In the genomic region with DNA sequence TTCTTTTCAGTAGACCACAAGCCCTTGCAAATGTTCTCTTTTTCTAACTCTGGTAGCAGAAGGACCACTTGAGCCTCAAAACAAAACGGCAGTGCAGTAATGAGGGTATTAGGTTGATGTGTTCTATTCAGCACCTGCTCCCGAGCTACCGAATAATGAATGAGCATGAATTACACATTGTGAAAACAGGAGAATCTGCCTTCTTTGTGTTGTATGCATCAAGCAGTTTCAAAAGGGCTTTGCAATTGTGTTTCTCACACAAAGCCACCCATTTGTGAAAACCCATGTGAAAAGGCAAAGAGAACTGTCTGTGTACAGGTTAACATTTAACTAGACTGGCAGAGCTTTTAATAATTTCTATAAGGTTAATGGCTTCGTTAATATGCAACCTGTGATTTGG, we compare ENCODE assay signal across 16 cellular contexts.
A peak's percentile ranks its signal among the peaks of the same experiment; 100 is the strongest.
DNase-seq lines count a peak whose midpoint lies in the region; ATAC-seq lines count a peak whose summit lies in the region.
"Had no signal": no experiment of that assay in that cellular context is flagged by ENCODE, and none has a peak within 500 bp of the region (broad histone marks: within the 10 kb centered on the region; RNA-seq: fewer than 3 reads in every experiment).

No MANE protein-coding gene starts in this region.

- DNase-seq in NCI-H1105 (lab: John Stamatoyannopoulos, UW) (peak; percentile 72), NCI-H524 (lab: John Stamatoyannopoulos, UW) (peak; percentile 71 to 85), retina (peak; percentile 48)
- DNase-seq in naive thymus-derived CD4-positive, alpha-beta T cell = no peak
- DNase-seq: activated T-cell treated with anti-CD3 and anti-CD28 coated beads, Interleukin-2, amount 50 U/mL, for 24 hours; amygdala; CD4-positive, CD25-positive, alpha-beta regulatory T cell; GOT3; MG63; OCI-M1; testis had no signal

- H3K4me1 Mint-ChIP-seq in naive thymus-derived CD4-positive, alpha-beta T cell = no peaks in the 10 kb centered on the region
- H3K4me1 Mint-ChIP-seq: CD4-positive, CD25-positive, alpha-beta regulatory T cell had no signal

- H3K4me1 ChIP-seq in naive thymus-derived CD4-positive, alpha-beta T cell (ENCODE audit: control insufficient read depth in 2 of 2, insufficient read depth in 2 of 2, low read length in 2 of 2) = no peaks in the 10 kb centered on the region
- H3K4me1 ChIP-seq: testis had no signal

- H3K27ac ChIP-seq in naive thymus-derived CD4-positive, alpha-beta T cell (ENCODE audit: low read depth, low read length) = no peak overlapping the region
- H3K27ac ChIP-seq: coronary artery, testis had no signal

- intact Hi-C loops in naive thymus-derived CD4-positive, alpha-beta T cell (cut with micrococcal nuclease) = no loop called here

- H3K27me3 ChIP-seq in naive thymus-derived CD4-positive, alpha-beta T cell (ENCODE audit: control insufficient read depth in 2 of 2, insufficient read depth in 2 of 2, low read length in 2 of 2) = no peaks in the 10 kb centered on the region
- H3K27me3 ChIP-seq: MG63, testis had no signal

- no peak overlapping the region for H3K27ac Mint-ChIP-seq in naive thymus-derived CD4-positive, alpha-beta T cell
- H3K27ac Mint-ChIP-seq: activated T-cell treated with anti-CD3 and anti-CD28 coated beads, Interleukin-2, amount 50 U/mL, for 24 hours; CD4-positive, CD25-positive, alpha-beta regulatory T cell had no signal

- POLR2A ChIA-PET in naive thymus-derived CD4-positive, alpha-beta T cell (lab: Charles Lee) = no interaction called here

- H3K4me3 ChIP-seq in naive thymus-derived CD4-positive, alpha-beta T cell (ENCODE audit: low read length) = no peak overlapping the region
- H3K4me3 ChIP-seq: coronary artery, lung, MG63, testis had no signal

- no peak overlapping the region for H3K4me3 Mint-ChIP-seq in naive thymus-derived CD4-positive, alpha-beta T cell
- H3K4me3 Mint-ChIP-seq: activated T-cell treated with anti-CD3 and anti-CD28 coated beads, Interleukin-2, amount 50 U/mL, for 24 hours; CD4-positive, CD25-positive, alpha-beta regulatory T cell had no signal

- H3K36me3 Mint-ChIP-seq in naive thymus-derived CD4-positive, alpha-beta T cell = no peaks in the 10 kb centered on the region
- H3K36me3 Mint-ChIP-seq: CD4-positive, CD25-positive, alpha-beta regulatory T cell had no signal

- peaks cover 0 to 8% (median 2%) of the 10 kb centered on the region in 11 donors for H3K9me3 Mint-ChIP-seq in naive thymus-derived CD4-positive, alpha-beta T cell
- H3K9me3 Mint-ChIP-seq: activated T-cell treated with anti-CD3 and anti-CD28 coated beads, Interleukin-2, amount 50 U/mL, for 24 hours had no signal

- ATAC-seq in GM19452 (IDR thresholded peaks at IDR 0.05; ENCODE audit: unreplicated experiment) (peak; percentile 48), GM19023 (IDR thresholded peaks at IDR 0.05; ENCODE audit: unreplicated experiment) (no peak), GM21423 (IDR thresholded peaks at IDR 0.05; ENCODE audit: unreplicated experiment) (no peak)
- no peak for ATAC-seq in naive thymus-derived CD4-positive, alpha-beta T cell

- no peaks in the 10 kb centered on the region for H3K36me3 ChIP-seq in naive thymus-derived CD4-positive, alpha-beta T cell (ENCODE audit: control insufficient read depth in 2 of 3, insufficient read depth in 3 of 3, low read length in 3 of 3)
- H3K36me3 ChIP-seq: MG63 had no signal

- H3K27me3 Mint-ChIP-seq in naive thymus-derived CD4-positive, alpha-beta T cell = peaks cover 0 to 5% (median 0%) of the 10 kb centered on the region in 5 donors
- H3K27me3 Mint-ChIP-seq: activated T-cell treated with anti-CD3 and anti-CD28 coated beads, Interleukin-2, amount 50 U/mL, for 24 hours; CD4-positive, CD25-positive, alpha-beta regulatory T cell had no signal

- CTCF ChIA-PET in naive thymus-derived CD4-positive, alpha-beta T cell (lab: Charles Lee) = no interaction called here

- no peaks in the 10 kb centered on the region for H3K9me3 ChIP-seq in naive thymus-derived CD4-positive, alpha-beta T cell (ENCODE audit: control insufficient read depth in 2 of 3, low read length in 3 of 3)
- H3K9me3 ChIP-seq: MG63, testis had no signal

Comparison
In these comparisons a context has a peak if more than half of its experiments do, and no peak if none do; other contexts are left out.
1. DNase-seq: peak in NCI-H1105 (single experiment), NCI-H524 (2 of 2) and retina (single experiment); none in naive thymus-derived CD4-positive, alpha-beta T cell (0 of 9).